In genomic region chr15:49538520-49538919, GRCh38 we compare ENCODE assay signal across 32 cellular contexts.
"Had no signal": no experiment of that assay in that cellular context is flagged by ENCODE, and none has a peak within 500 bp of the region (broad histone marks: within the 10 kb centered on the region; RNA-seq: fewer than 3 reads in every experiment).

No MANE protein-coding gene starts in this region.

- DNase-seq: activated effector memory CD4-positive, alpha-beta T cell treated with anti-CD3 and anti-CD28 coated beads, Interleukin-2, amount 50 U/mL, for 16 hours; activated effector memory CD4-positive, alpha-beta T cell treated with Interleukin-2 at 50 U/mL for 16 hours; activated gamma-delta T cell; activated gamma-delta T cell treated with Interleukin-2 at 50 U/mL for 16 hours; activated naive CD4-positive, alpha-beta T cell; activated naive CD4-positive, alpha-beta T cell treated with anti-CD3 and anti-CD28 coated beads for 36 hours; activated naive CD4-positive, alpha-beta T cell treated with anti-CD3 and anti-CD28 coated beads, Interleukin-2, amount 10 ng/mL, durations not matched to agents 7 days and 5 days; activated naive CD4-positive, alpha-beta T cell treated with anti-CD3 and anti-CD28 coated beads, Interleukin-2, amount 50 U/mL, for 16 hours; activated naive CD4-positive, alpha-beta T cell treated with Interleukin-2 at 50 U/mL for 16 hours; activated naive CD8-positive, alpha-beta T cell treated with anti-CD3 and anti-CD28 coated beads for 36 hours; activated naive CD8-positive, alpha-beta T cell treated with anti-CD3 and anti-CD28 coated beads, Interleukin-2, amount 10 ng/mL, durations not matched to agents 7 days and 5 days; activated naive CD8-positive, alpha-beta T cell treated with anti-CD3 and anti-CD28 coated beads, Interleukin-2, amount 50 U/mL, for 24 hours; activated T-cell treated with anti-CD3 and anti-CD28 coated beads, Interleukin-2, amount 50 U/mL, for 24 hours; activated T-cell treated with anti-CD3 and anti-CD28 coated beads, Interleukin-2, amount 50 U/mL, for 4 hours; activated T-cell treated with anti-CD3 and anti-CD28 coated beads, Interleukin-2, amount 50 U/mL, for 48 hours; activated T-cell treated with anti-CD3 and anti-CD28 coated beads, Interleukin-2, amount 50 U/mL, for 72 hours; adrenal gland; amniotic stem cell; amygdala; anterior cingulate cortex; aorta; body of pancreas; brain microvascular endothelial cell; central memory CD4-positive, alpha-beta T cell; cerebellar nuclear complex had no signal

- H3K36me3 ChIP-seq: adrenal gland, ascending aorta, brain microvascular endothelial cell, breast epithelium, cardiac muscle cell had no signal

- H3K27me3 ChIP-seq: adrenal gland, ascending aorta, body of pancreas, brain microvascular endothelial cell, breast epithelium, cardiac muscle cell had no signal

- H3K4me3 ChIP-seq: adrenal gland, ascending aorta, body of pancreas, breast epithelium, cardiac muscle cell had no signal

- FAIRE-seq: astrocyte, bronchial epithelial cell had no signal

- H3K27ac ChIP-seq: adrenal gland, ascending aorta, body of pancreas, brain microvascular endothelial cell, breast epithelium, cardiac muscle cell had no signal

- H3K4me1 ChIP-seq: adrenal gland, ascending aorta, body of pancreas, breast epithelium had no signal

- ATAC-seq: activated naive CD4-positive, alpha-beta T cell treated with anti-CD3 and anti-CD28 coated beads, Interleukin-2, amount 50 U/mL, for 72 hours; activated naive CD8-positive, alpha-beta T cell treated with anti-CD3 and anti-CD28 coated beads, Interleukin-2, amount 50 U/mL, for 24 hours; activated T-cell treated with anti-CD3 and anti-CD28 coated beads, Interleukin-2, amount 50 U/mL, for 4 hours; activated T-cell treated with anti-CD3 and anti-CD28 coated beads, Interleukin-2, amount 50 U/mL, for 72 hours; activated T-helper 17 cell treated with anti-CD3 and anti-CD28 coated beads, Interleukin-2, amount 50 U/mL, for 72 hours; body of pancreas had no signal
